Comparison of ENCODE assay signal across 13 cellular contexts in the genomic region with DNA sequence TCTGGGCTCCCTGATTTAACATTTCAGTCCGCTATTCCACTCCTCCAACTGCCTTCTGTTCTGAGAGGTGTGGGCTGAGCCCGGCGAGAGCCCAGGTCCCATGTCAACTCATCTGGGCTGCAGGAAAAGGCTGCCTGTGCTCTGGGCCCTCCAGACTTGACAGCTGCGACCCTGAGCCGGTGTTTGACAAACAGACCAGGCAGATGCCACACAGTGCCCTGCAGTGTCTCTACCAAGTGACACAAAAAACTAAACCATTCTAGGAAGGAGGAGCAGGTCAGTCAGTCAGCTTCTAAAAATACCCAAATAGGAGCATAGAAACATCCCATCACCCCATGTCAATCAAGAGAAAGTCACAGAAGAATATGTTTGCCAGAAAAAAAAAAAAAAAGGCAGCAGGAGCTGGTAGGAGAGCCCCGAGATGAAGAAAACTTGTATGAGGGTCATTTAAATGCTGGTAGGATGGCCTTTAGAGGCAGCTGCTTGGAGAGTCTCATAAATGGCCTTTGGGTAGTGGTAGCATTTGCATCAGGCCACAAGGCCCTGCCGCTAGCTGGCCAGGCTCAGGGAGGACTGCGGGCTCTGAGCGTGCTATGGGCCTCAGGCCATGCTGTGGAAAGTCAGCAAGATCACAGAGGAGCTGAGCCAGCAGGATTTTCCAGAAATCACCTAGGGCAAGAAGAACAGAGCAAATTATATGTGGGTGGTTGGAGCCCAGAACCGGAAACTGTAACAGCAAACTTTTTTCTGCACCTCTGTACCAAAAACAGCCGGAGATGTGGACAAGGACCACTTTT. TPM values are rescaled to one million over a fixed set of nuclear protein-coding genes. Genes with fewer than 3 reads are reported as not detected.
DNase-seq lines count a peak whose midpoint lies in the region; ATAC-seq and TF ChIP-seq lines count a peak whose summit lies in the region.
"Had no signal": no experiment of that assay in that cellular context is flagged by ENCODE, and none has a peak within 500 bp of the region (broad histone marks: within the 10 kb centered on the region; RNA-seq: fewer than 3 reads in every experiment).

No MANE protein-coding gene starts in this region.

- H4K20me1 ChIP-seq in BLaER1 treated with 17β-estradiol and CSF1 and Interleukin-3, amounts not matched to agents 10 nM and 100 nM = no peaks in the 10 kb centered on the region
- no peaks in the 10 kb centered on the region for H4K20me1 ChIP-seq in MM.1S (ENCODE audit: insufficient read depth, low read length)

- peak overlapping the region; percentile 9 to 98 (median 93); a peak in 21 of 22 replicates for H3K27ac ChIP-seq in BLaER1 treated with 17β-estradiol and CSF1 and Interleukin-3, amounts not matched to agents 10 nM and 100 nM
- peak overlapping the region; percentile 57; the same call in 1 of the 2 replicates for H3K27ac ChIP-seq in MM.1S (ENCODE audit: low read length)

- H3K9me3 Mint-ChIP-seq in activated B cell treated with CpG ODN at 0.5 μM for 24 hours = no peaks in the 10 kb centered on the region
- peaks cover 4% of the 10 kb centered on the region for H3K9me3 Mint-ChIP-seq in nephron
- H3K9me3 Mint-ChIP-seq: naive thymus-derived CD4-positive, alpha-beta T cell had no signal

- H3K79me2 ChIP-seq in MM.1S (ENCODE audit: low read length) = no peaks in the 10 kb centered on the region

- peak overlapping the region; percentile 46 for H3K27ac Mint-ChIP-seq in activated B cell treated with CpG ODN at 0.5 μM for 24 hours
- H3K27ac Mint-ChIP-seq in nephron = peak overlapping the region; percentile 6 to 50 (median 27)

- H2AFZ ChIP-seq in MM.1S (ENCODE audit: low read length) = peak overlapping the region; percentile 73

- ATAC-seq in activated B cell treated with CpG ODN at 0.5 μM for 24 hours (ENCODE audit: low read depth) = no peak
- no peak for ATAC-seq in HG02610 (IDR thresholded peaks at IDR 0.05; ENCODE audit: unreplicated experiment)
- ATAC-seq in activated CD4-positive, CD25-positive, alpha-beta regulatory T cell treated with anti-CD3 and anti-CD28 coated beads, Interleukin-2, amount 50 U/mL, for 24 hours = no peak
- ATAC-seq: naive thymus-derived CD4-positive, alpha-beta T cell had no signal

- H3K27me3 Mint-ChIP-seq in activated B cell treated with CpG ODN at 0.5 μM for 24 hours (no peaks in the 10 kb centered on the region), nephron (ENCODE audit: low read depth) (no peaks in the 10 kb centered on the region)

- DNase-seq in MM.1S (peak; percentile 20), activated B cell treated with CpG ODN at 0.5 μM for 24 hours (no peak), inferior parietal cortex (ENCODE audit: extremely low spot score) (no peak)
- DNase-seq in activated naive CD4-positive, alpha-beta T cell treated with Interleukin-2 at 50 U/mL for 16 hours = no peak
- DNase-seq: activated gamma-delta T cell treated with Interleukin-2 at 50 U/mL for 16 hours; anterior cingulate cortex; H7; naive thymus-derived CD4-positive, alpha-beta T cell; NCI-H774 had no signal

- H3K4me1 Mint-ChIP-seq in activated B cell treated with CpG ODN at 0.5 μM for 24 hours (peaks cover 47% of the 10 kb centered on the region), nephron (peaks cover 26% of the 10 kb centered on the region)

- TF ChIP-seq CTCF in MM.1S (IDR thresholded peaks at IDR 0.05; ENCODE audit: low read length) = no peak
- no peak for TF ChIP-seq CTCF in activated B cell treated with CpG ODN at 0.5 μM for 24 hours (IDR thresholded peaks at IDR 0.05)
- TF ChIP-seq CTCF in nephron (IDR thresholded peaks at IDR 0.05; ENCODE audit: unreplicated experiment in 3 of 3) = no peak

- peaks cover 23% of the 10 kb centered on the region for H3F3A ChIP-seq in MM.1S (ENCODE audit: insufficient read depth, low read length)

- no peaks in the 10 kb centered on the region for H3K9me2 ChIP-seq in MM.1S (replicated peaks; ENCODE audit: insufficient read depth, low read length)

- POLR2A ChIA-PET in activated B cell treated with CpG ODN at 0.5 μM for 24 hours (lab: Charles Lee) = interaction anchor here (0.7 to 1.1 kb wide), 2 partner anchors 64 to 196 kb away, joined by 3 to 4 read pairs; a partner anchor contains a TSS

- peaks cover 0 to 4% (median 0%) of the 10 kb centered on the region in 11 experiments; a peak in 2 of 22 replicates for H3K9me3 ChIP-seq in BLaER1 treated with 17β-estradiol and CSF1 and Interleukin-3, amounts not matched to agents 10 nM and 100 nM (replicated peaks in 1 of 11)
- no peaks in the 10 kb centered on the region for H3K9me3 ChIP-seq in MM.1S (replicated peaks; ENCODE audit: insufficient read depth, low read length)

- H3K4me3 ChIP-seq in BLaER1 treated with 17β-estradiol and CSF1 and Interleukin-3, amounts not matched to agents 10 nM and 100 nM = no peak overlapping the region
- H3K4me3 ChIP-seq in MM.1S (ENCODE audit: low read length) = no peak overlapping the region

- H3K4me3 Mint-ChIP-seq in activated B cell treated with CpG ODN at 0.5 μM for 24 hours (no peak overlapping the region), nephron (no peak overlapping the region)

- intact Hi-C loops in activated B cell treated with CpG ODN at 0.5 μM for 24 hours (cut with micrococcal nuclease) = no loop called here

- CTCF ChIA-PET in activated B cell treated with CpG ODN at 0.5 μM for 24 hours (lab: Charles Lee) = no interaction called here

- no peaks in the 10 kb centered on the region for H3K36me3 Mint-ChIP-seq in activated B cell treated with CpG ODN at 0.5 μM for 24 hours (ENCODE audit: low read depth)
- H3K36me3 Mint-ChIP-seq in nephron (ENCODE audit: low read depth) = no peaks in the 10 kb centered on the region
- H3K36me3 Mint-ChIP-seq: naive thymus-derived CD4-positive, alpha-beta T cell had no signal

- H3K27me3 ChIP-seq in BLaER1 treated with 17β-estradiol and CSF1 and Interleukin-3, amounts not matched to agents 10 nM and 100 nM = no peaks in the 10 kb centered on the region
- H3K27me3 ChIP-seq in MM.1S (replicated peaks; ENCODE audit: insufficient read depth, low read length) = no peaks in the 10 kb centered on the region

- H3K9ac ChIP-seq in BLaER1 treated with 17β-estradiol and CSF1 and Interleukin-3, amounts not matched to agents 10 nM and 100 nM = peak overlapping the region; percentile 3 to 80 (median 47); a peak in 17 of 22 replicates
- H3K9ac ChIP-seq in MM.1S (ENCODE audit: low read length) = peak overlapping the region; percentile 16; the same call in 1 of the 2 replicates

- H3K4me2 ChIP-seq in BLaER1 treated with 17β-estradiol and CSF1 and Interleukin-3, amounts not matched to agents 10 nM and 100 nM = peak overlapping the region; percentile 64 to 96 (median 90)
- peak overlapping the region; percentile 25; the same call in 1 of the 2 replicates for H3K4me2 ChIP-seq in MM.1S (ENCODE audit: low read depth, low read length)

- H3K4me1 ChIP-seq in BLaER1 treated with 17β-estradiol and CSF1 and Interleukin-3, amounts not matched to agents 10 nM and 100 nM = peaks cover 54 to 76% (median 64%) of the 10 kb centered on the region in 10 experiments
- peaks cover 39% of the 10 kb centered on the region for H3K4me1 ChIP-seq in MM.1S (ENCODE audit: low read length)

- H3K36me3 ChIP-seq in BLaER1 treated with 17β-estradiol and CSF1 and Interleukin-3, amounts not matched to agents 10 nM and 100 nM = no peaks in the 10 kb centered on the region
- no peaks in the 10 kb centered on the region for H3K36me3 ChIP-seq in MM.1S (replicated peaks; ENCODE audit: insufficient read depth, low read length)

RNA-seq across cellular contexts. Expression of a gene that starts 36.6 kb away (rescaled TPM):
- total RNA-seq in activated B cell treated with CpG ODN at 0.5 μM for 24 hours = 8.3 and 8.4 TPM in 2 replicates

RNA-seq across cellular contexts. Expression of a gene that starts 50.4 kb away (rescaled TPM):
- 9.7 and 12.4 TPM in 2 replicates for total RNA-seq in activated B cell treated with CpG ODN at 0.5 μM for 24 hours
